In the genomic region with DNA sequence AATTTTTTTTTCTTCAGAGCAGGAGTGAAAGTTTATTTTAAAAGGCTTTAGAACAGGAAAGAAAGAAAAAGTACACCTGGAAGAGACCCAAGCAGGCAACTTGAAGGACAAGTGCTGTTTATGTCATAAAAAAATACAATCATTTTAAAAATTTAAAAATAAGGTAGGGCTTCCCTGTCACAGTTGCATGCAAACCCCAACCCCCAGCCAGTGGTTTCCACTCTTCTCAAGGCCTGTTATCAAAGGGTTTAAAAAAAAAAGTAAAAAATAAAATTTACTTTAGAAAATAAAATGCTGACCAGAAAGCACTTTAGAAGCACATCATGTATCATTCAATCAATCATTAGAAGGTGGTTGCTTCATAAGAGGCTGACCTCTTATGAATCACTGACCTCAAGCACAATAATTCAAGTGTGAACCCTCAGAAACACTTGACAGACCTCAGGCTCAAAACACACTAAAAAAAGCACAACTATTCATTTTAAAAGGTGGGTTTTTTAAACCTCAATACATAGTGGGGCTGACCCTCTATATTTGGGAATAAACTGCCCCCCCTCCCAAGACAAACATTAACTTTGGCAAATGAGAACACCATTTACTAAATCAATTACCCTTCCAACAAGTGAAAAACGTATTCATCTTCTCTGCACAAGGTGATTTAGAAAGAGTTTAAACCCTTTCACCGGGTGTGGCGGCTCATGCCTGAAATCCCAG, we compare ENCODE assay signal across 9 cellular contexts. TPM values are rescaled to one million over a fixed set of nuclear protein-coding genes. Genes with fewer than 3 reads are reported as not detected.
A peak's percentile ranks its signal among the peaks of the same experiment; 100 is the strongest.
DNase-seq lines count a peak whose midpoint lies in the region; ATAC-seq, FAIRE-seq and TF ChIP-seq lines count a peak whose summit lies in the region.
"Had no signal": no experiment of that assay in that cellular context is flagged by ENCODE, and none has a peak within 500 bp of the region (broad histone marks: within the 10 kb centered on the region; RNA-seq: fewer than 3 reads in every experiment).

No MANE protein-coding gene starts in this region.

- H3K79me2 ChIP-seq in endothelial cell of umbilical vein (ENCODE audit: control insufficient read depth, insufficient read depth, low read length): peaks cover 70% of the 10 kb centered on the region

- intact Hi-C loops in endothelial cell of umbilical vein (cut with micrococcal nuclease) (no loop called here), spleen (cut with DNase I; ENCODE audit: low total_unique reads) (no loop called here)

- H3K27ac ChIP-seq in endothelial cell of umbilical vein (ENCODE audit: insufficient read depth, low read depth, low read length) (no peak overlapping the region), spleen (peak overlapping the region in 6 of 8 donors; percentile 8 to 57 (median 30))

- dilution Hi-C loops in endothelial cell of umbilical vein (cut with MboI; ENCODE audit: extremely low pct_ligation_motif_present, low sequenced_read_pairs): no loop called here

- no peak for TF ChIP-seq POLR2A in endothelial cell of umbilical vein (IDR thresholded peaks at IDR 0.05; ENCODE audit: low read depth, low read length)
- no peak for TF ChIP-seq POLR2A in spleen (IDR thresholded peaks at IDR 0.05)

- H3K4me2 ChIP-seq in endothelial cell of umbilical vein (ENCODE audit: insufficient read depth, low read length): peak overlapping the region; percentile 11

- peak; percentile 66 for ATAC-seq in GM18907 (IDR thresholded peaks at IDR 0.05; ENCODE audit: unreplicated experiment)

- H4K20me1 ChIP-seq in endothelial cell of umbilical vein (replicated peaks; ENCODE audit: control insufficient read depth, extremely low read depth, insufficient read depth, low read length): no peaks in the 10 kb centered on the region

- FAIRE-seq in HTR-8/SVneo (lab: Jason Lieb, UNC) (no peak), endothelial cell of umbilical vein (lab: Jason Lieb, UNC) (peak; percentile 31)

- WGBS in spleen, 5 donors: 70 to 78% (median 74%) methylated on average over 3 of the region's 3 CpGs

- no TSS peak for BruUV-seq in endothelial cell of umbilical vein (replicated peaks; lab: Mats Ljungman, UMichigan)

- CTCF ChIA-PET in endothelial cell of umbilical vein (lab: Charles Lee): no interaction called here

- H3K9me3 ChIP-seq in endothelial cell of umbilical vein (replicated peaks; ENCODE audit: control insufficient read depth, insufficient read depth, low read length) (no peaks in the 10 kb centered on the region), spleen (no peaks in the 10 kb centered on the region)

- H3K9ac ChIP-seq in endothelial cell of umbilical vein (replicated peaks; ENCODE audit: extremely low read depth, insufficient read depth, low read length): no peak overlapping the region

- H3K4me3 ChIP-seq in endothelial cell of umbilical vein (replicated peaks in 1 of 3; ENCODE audit: insufficient read depth in 1 of 3, low read depth in 1 of 3, low read length in 3 of 3) (no peak overlapping the region), spleen (no peak overlapping the region)

- H3K4me1 ChIP-seq in endothelial cell of umbilical vein (ENCODE audit: control insufficient read depth, extremely low read depth, insufficient read depth, low read length): peaks cover 10% of the 10 kb centered on the region
- H3K4me1 ChIP-seq in spleen: peaks cover 18 to 84% (median 31%) of the 10 kb centered on the region in 6 donors

- H3K27me3 ChIP-seq in endothelial cell of umbilical vein (ENCODE audit: control insufficient read depth in 2 of 2, insufficient read depth in 2 of 2, low read length in 2 of 2): no peaks in the 10 kb centered on the region
- no peaks in the 10 kb centered on the region for H3K27me3 ChIP-seq in spleen (replicated peaks in 1 of 7)

- TF ChIP-seq CTCF in endothelial cell of umbilical vein (IDR thresholded peaks at IDR 0.05; ENCODE audit: extremely low read depth in 1 of 2, insufficient read depth in 1 of 2, low read depth in 1 of 2, low read length in 2 of 2) (no peak), spleen (IDR thresholded peaks at IDR 0.05 in 8 of 11, conservative IDR thresholded peaks at IDR 0.05 in 3 of 11) (no peak)

- no peaks in the 10 kb centered on the region for H3K9me1 ChIP-seq in endothelial cell of umbilical vein (replicated peaks; ENCODE audit: control insufficient read depth, extremely low read depth, insufficient read depth, low read length)

- POLR2A ChIA-PET in endothelial cell of umbilical vein (lab: Charles Lee): no interaction called here

- no peaks in the 10 kb centered on the region for H3K36me3 ChIP-seq in endothelial cell of umbilical vein (ENCODE audit: control insufficient read depth in 2 of 2, extremely low read depth in 1 of 2, insufficient read depth in 2 of 2, low read length in 2 of 2)
- H3K36me3 ChIP-seq in spleen: no peaks in the 10 kb centered on the region

- DNase-seq in HTR-8/SVneo (ENCODE audit: insufficient read length, low spot score) (peak; percentile 50), endothelial cell of umbilical vein (ENCODE audit: low read depth, low spot score) (peak; percentile 60), spleen (no peak), hippocampal formation (lab: John Stamatoyannopoulos, UW) (no peak), foreskin melanocyte (no peak), nucleus accumbens (lab: John Stamatoyannopoulos, UW) (no peak)
- DNase-seq: activated CD4-positive, alpha-beta T cell treated with anti-CD3 and anti-CD28 coated beads for 48 hours; nephron progenitor cell had no signal

- H2AFZ ChIP-seq in endothelial cell of umbilical vein (ENCODE audit: low read depth, low read length): no peak overlapping the region

TF ChIP-seq in endothelial cell of umbilical vein, 7 proteins besides CTCF, POLR2A, EP300 and RAD21:
- TF ChIP-seq POLR2AphosphoS5 (IDR thresholded peaks at IDR 0.05; ENCODE audit: insufficient read depth, low read depth, low read length) (no peak), GATA2 (IDR thresholded peaks at IDR 0.05; ENCODE audit: insufficient read depth, insufficient read length, low read depth, low read length) (no peak), FOS (IDR thresholded peaks at IDR 0.05; ENCODE audit: borderline replicate concordance, insufficient read depth, low read length) (peak; percentile 29), EZH2 (IDR thresholded peaks at IDR 0.05; ENCODE audit: borderline replicate concordance, low read depth, low read length, severe bottlenecking) (no peak), MYC (IDR thresholded peaks at IDR 0.05; ENCODE audit: low read depth, low read length) (no peak), JUN (IDR thresholded peaks at IDR 0.05; ENCODE audit: borderline replicate concordance, insufficient read depth, insufficient read length, low read depth) (peak; percentile 35)
- TF ChIP-seq, protein P1, sequence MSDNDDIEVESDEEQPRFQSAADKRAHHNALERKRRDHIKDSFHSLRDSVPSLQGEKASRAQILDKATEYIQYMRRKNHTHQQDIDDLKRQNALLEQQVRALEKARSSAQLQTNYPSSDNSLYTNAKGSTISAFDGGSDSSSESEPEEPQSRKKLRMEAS (IDR thresholded peaks at IDR 0.05; ENCODE audit: insufficient read depth, insufficient read length): no peak

RNA-seq across cellular contexts. Expression of a gene that starts 15.6 kb away (rescaled TPM):
- 47.0 and 48.9 TPM in 2 replicates for total RNA-seq in endothelial cell of umbilical vein
- 27.7 and 30.5 TPM in 2 replicates for polyA plus RNA-seq in endothelial cell of umbilical vein
- polyA plus RNA-seq in endothelial cell of umbilical vein (2011; cell fraction: cytosol; rRNA removed): 31.7 and 35.6 TPM in 2 replicates
- 21.1 and 24.0 TPM in 2 replicates for polyA plus RNA-seq in endothelial cell of umbilical vein (2011; cell fraction: nucleus; rRNA removed)
- polyA plus RNA-seq in endothelial cell of umbilical vein (2012): 33.9 and 43.8 TPM in 2 replicates
- 63.7 and 70.8 TPM in 2 replicates for polyA minus RNA-seq in endothelial cell of umbilical vein
- polyA minus RNA-seq in endothelial cell of umbilical vein (2011; cell fraction: cytosol; rRNA and poly(A)+ RNA removed): 56.3 TPM
- 15.7 and 20.4 TPM in 2 replicates for polyA minus RNA-seq in endothelial cell of umbilical vein (2011; cell fraction: nucleus; rRNA and poly(A)+ RNA removed)
- total RNA-seq in spleen: 10 to 100 TPM; 49.4 to 75.5 (median 64.2) TPM
- 10 to 100 TPM; 14.6 to 44.3 (median 19.2) TPM for polyA plus RNA-seq in spleen

Comparison
In these comparisons a context has a peak if more than half of its experiments do, and no peak if none do; other contexts are left out.
1. DNase-seq: peak in HTR-8/SVneo (single experiment) and endothelial cell of umbilical vein (single experiment); none in spleen (single experiment), hippocampal formation (0 of 2), foreskin melanocyte (single experiment) and nucleus accumbens (0 of 56).